11 cellular contexts compared by ENCODE assay signal in genomic region chr6:11851405-11851804, GRCh38.
DNase-seq lines count a peak whose midpoint lies in the region; ATAC-seq and TF ChIP-seq lines count a peak whose summit lies in the region.
"Had no signal": no experiment of that assay in that cellular context is flagged by ENCODE, and none has a peak within 500 bp of the region (broad histone marks: within the 10 kb centered on the region; RNA-seq: fewer than 3 reads in every experiment).

No MANE protein-coding gene starts in this region.

- H3K27ac ChIP-seq in left lung: no peak overlapping the region
- H3K27ac ChIP-seq in right cardiac atrium (ENCODE audit: low read length): no peak overlapping the region

- 88% methylated on average over 4 of the region's 4 CpGs for WGBS in right cardiac atrium

- H3K4me3 ChIP-seq in AG10803 (ENCODE audit: low read length) (no peak overlapping the region), left lung (no peak overlapping the region), right cardiac atrium (ENCODE audit: low read length) (no peak overlapping the region)

- H3K36me3 ChIP-seq in left lung: no peaks in the 10 kb centered on the region

- ATAC-seq in HG02610 (IDR thresholded peaks at IDR 0.05; ENCODE audit: unreplicated experiment) (peak; percentile 58), left lung (peak; percentile 64), HG02981 (IDR thresholded peaks at IDR 0.05; ENCODE audit: unreplicated experiment) (no peak), GM21529 (IDR thresholded peaks at IDR 0.05; ENCODE audit: unreplicated experiment) (no peak), right cardiac atrium (no peak)
- ATAC-seq: left ventricle myocardium superior had no signal

- TF ChIP-seq CTCF in AG10803 (conservative IDR thresholded peaks at IDR 0.05; ENCODE audit: low read length) (no peak), left lung (IDR thresholded peaks at IDR 0.05) (no peak)

- no peaks in the 10 kb centered on the region for H3K27me3 ChIP-seq in left lung
- H3K27me3 ChIP-seq in right cardiac atrium (ENCODE audit: control insufficient read depth, insufficient read depth): no peaks in the 10 kb centered on the region

- DNase-seq in AG10803 (ENCODE audit: low read depth): peak; percentile 93
- DNase-seq in amniotic epithelial cell (ENCODE audit: low read depth): peak; percentile 73
- no peak for DNase-seq in left lung
- DNase-seq in 8988T: no peak
- DNase-seq in right cardiac atrium: no peak
- DNase-seq: CD4-positive, alpha-beta memory T cell; left ventricle myocardium superior; NCI-H1048 had no signal

- no peaks in the 10 kb centered on the region for H3K9me3 ChIP-seq in left lung
- no peaks in the 10 kb centered on the region for H3K9me3 ChIP-seq in right cardiac atrium (ENCODE audit: control insufficient read depth, low read length)

- peaks cover 8 to 24% of the 10 kb centered on the region in 2 donors for H3K4me1 ChIP-seq in left lung
- no peaks in the 10 kb centered on the region for H3K4me1 ChIP-seq in right cardiac atrium (ENCODE audit: control insufficient read depth, insufficient read depth, low read length)

- intact Hi-C loops in left lung (cut with DNase I): no loop called here
- intact Hi-C loops in right cardiac atrium (cut with DNase I): no loop called here

Comparison
In these comparisons a context has a peak if more than half of its experiments do, and no peak if none do; other contexts are left out.
1. DNase-seq: peak in AG10803 (single experiment) and amniotic epithelial cell (single experiment); none in left lung (0 of 2), 8988T (single experiment) and right cardiac atrium (0 of 3).
2. ATAC-seq: peak in HG02610 (single experiment) and left lung (single experiment); none in HG02981 (single experiment), GM21529 (single experiment) and right cardiac atrium (0 of 2).